In the genomic region with DNA sequence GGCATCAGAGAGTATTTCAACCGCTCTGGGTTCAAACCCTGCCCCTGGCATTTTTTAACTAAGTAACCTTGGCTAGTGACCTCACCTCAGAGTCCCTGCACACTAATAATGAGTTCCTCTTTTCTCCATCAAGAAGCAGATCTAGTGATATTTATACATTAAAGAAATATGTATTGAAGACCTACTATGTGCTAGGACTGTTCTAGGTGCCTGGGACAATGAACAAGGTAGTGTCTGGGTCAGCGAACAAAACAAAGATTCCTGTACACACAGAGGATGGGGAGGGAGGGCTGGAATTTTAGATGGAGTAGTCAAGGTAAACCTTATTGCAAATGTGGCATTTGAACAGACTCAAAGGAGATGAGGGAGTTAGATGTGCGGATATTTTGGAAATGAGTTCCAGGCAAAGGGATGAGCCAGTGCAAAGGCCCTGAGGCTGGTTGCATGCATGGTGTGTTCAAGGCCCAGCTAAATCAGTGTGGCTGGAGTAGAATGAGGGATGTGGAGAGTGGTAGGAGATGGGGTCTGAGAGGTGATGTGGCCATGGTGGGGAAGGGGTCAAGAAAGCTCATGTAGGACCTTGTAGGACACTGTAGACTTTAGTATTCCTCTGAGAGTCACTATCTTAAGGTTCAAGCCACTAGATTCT, we compare ENCODE assay signal across 21 cellular contexts.
"Had no signal": no experiment of that assay in that cellular context is flagged by ENCODE, and none has a peak within 500 bp of the region (broad histone marks: within the 10 kb centered on the region; RNA-seq: fewer than 3 reads in every experiment).

No MANE protein-coding gene starts in this region.

- H3K4me3 ChIP-seq: coronary artery, mucosa of descending colon, neural progenitor cell, ovary, smooth muscle cell, thyroid gland had no signal

- H2AFZ ChIP-seq: neural progenitor cell had no signal

- H3K9me3 Mint-ChIP-seq: endodermal cell, type B pancreatic cell had no signal

- H3K4me2 ChIP-seq: neural progenitor cell, smooth muscle cell had no signal

- H3K9ac ChIP-seq: neural progenitor cell had no signal

- H3K36me3 ChIP-seq: neural progenitor cell, ovary, thyroid gland had no signal

- H3K4me3 Mint-ChIP-seq: endodermal cell; naive thymus-derived CD8-positive, alpha-beta T cell; neural progenitor cell; type B pancreatic cell had no signal

- DNase-seq: effector CD4-positive, alpha-beta T cell; endodermal cell; erythroblast; foreskin melanocyte; head of caudate nucleus; hippocampal formation; left colon; mucosa of descending colon; naive thymus-derived CD8-positive, alpha-beta T cell; nucleus accumbens; ovary; right cardiac atrium; stimulated activated CD4-positive, alpha-beta T cell treated with anti-CD3 and anti-CD28 coated beads, Interleukin-2, amount 100 ng/mL, for 48 hours; stimulated activated naive CD4-positive, alpha-beta T cell treated with Interleukin-2 at 50 U/mL for 16 hours; thyroid gland had no signal

- ATAC-seq: left colon; mucosa of descending colon; naive thymus-derived CD8-positive, alpha-beta T cell; right cardiac atrium had no signal

- H3K36me3 Mint-ChIP-seq: naive thymus-derived CD8-positive, alpha-beta T cell; neural progenitor cell; type B pancreatic cell had no signal

- H3K27me3 Mint-ChIP-seq: type B pancreatic cell had no signal

- H3K4me1 Mint-ChIP-seq: naive thymus-derived CD8-positive, alpha-beta T cell had no signal

- H3K27me3 ChIP-seq: neural progenitor cell, ovary, thyroid gland had no signal

- H3K9me3 ChIP-seq: mucosa of descending colon, ovary, thyroid gland had no signal

- H3K27ac ChIP-seq: coronary artery, neural progenitor cell, ovary, thyroid gland had no signal

- FAIRE-seq: endothelial cell of umbilical vein, urothelium cell line had no signal

- H3K27ac Mint-ChIP-seq: endodermal cell; naive thymus-derived CD8-positive, alpha-beta T cell; neural progenitor cell had no signal
